In the genomic region with DNA sequence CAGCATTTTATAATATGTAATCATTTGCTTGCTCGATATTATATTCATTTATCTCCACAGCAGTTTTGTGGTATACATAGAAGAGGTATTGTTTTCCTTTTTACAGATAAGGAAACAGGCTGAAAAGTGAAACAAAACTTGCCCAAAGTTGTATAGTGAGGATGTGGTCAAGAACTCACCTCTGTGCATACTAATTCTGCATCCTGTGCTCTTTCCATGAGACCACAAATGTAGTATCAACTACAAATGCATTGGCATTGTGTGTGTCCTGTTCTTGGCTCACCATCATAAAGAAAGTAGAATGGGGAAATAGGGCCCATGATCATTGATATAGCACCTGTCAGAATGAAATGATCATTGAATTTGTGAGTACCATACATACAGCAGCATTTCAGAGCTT, we compare ENCODE assay signal across 9 cellular contexts.
DNase-seq lines count a peak whose midpoint lies in the region; ATAC-seq lines count a peak whose summit lies in the region.
"Had no signal": no experiment of that assay in that cellular context is flagged by ENCODE, and none has a peak within 500 bp of the region (broad histone marks: within the 10 kb centered on the region; RNA-seq: fewer than 3 reads in every experiment).

No MANE protein-coding gene starts in this region.

- peaks cover 20% of the 10 kb centered on the region for H3K4me1 Mint-ChIP-seq in activated naive CD8-positive, alpha-beta T cell treated with anti-CD3 and anti-CD28 coated beads, Interleukin-2, amount 50 U/mL, for 24 hours

- no peak overlapping the region for H3K4me3 Mint-ChIP-seq in activated naive CD8-positive, alpha-beta T cell treated with anti-CD3 and anti-CD28 coated beads, Interleukin-2, amount 50 U/mL, for 24 hours

- peaks cover 2% of the 10 kb centered on the region for H3K36me3 Mint-ChIP-seq in activated naive CD8-positive, alpha-beta T cell treated with anti-CD3 and anti-CD28 coated beads, Interleukin-2, amount 50 U/mL, for 24 hours (ENCODE audit: low read depth)

- DNase-seq in activated naive CD8-positive, alpha-beta T cell treated with anti-CD3 and anti-CD28 coated beads, Interleukin-2, amount 50 U/mL, for 24 hours: no peak
- DNase-seq in NCI-H128 (lab: John Stamatoyannopoulos, UW; ENCODE audit: unreplicated experiment) (no peak), amygdala (lab: John Stamatoyannopoulos, UW) (no peak), NCI-H345 treated with DMSO at 0.1 percent for 48 hours (lab: John Stamatoyannopoulos, UW; ENCODE audit: unreplicated experiment) (no peak), cerebellum (ENCODE audit: low spot score) (no peak)
- DNase-seq: NCI-H526 treated with DMSO at 0.1 percent for 48 hours had no signal

- peak; percentile 97 for ATAC-seq in GM18520 (IDR thresholded peaks at IDR 0.05; ENCODE audit: unreplicated experiment)
- ATAC-seq in GM21381 (IDR thresholded peaks at IDR 0.05; ENCODE audit: unreplicated experiment): peak; percentile 100
- peak; percentile 95 for ATAC-seq in HG03103 (IDR thresholded peaks at IDR 0.05; ENCODE audit: low read depth, unreplicated experiment)
- ATAC-seq in activated naive CD8-positive, alpha-beta T cell treated with anti-CD3 and anti-CD28 coated beads, Interleukin-2, amount 50 U/mL, for 24 hours: peak; percentile 94

- peak overlapping the region; percentile 31 for H3K27ac Mint-ChIP-seq in activated naive CD8-positive, alpha-beta T cell treated with anti-CD3 and anti-CD28 coated beads, Interleukin-2, amount 50 U/mL, for 24 hours

- no peaks in the 10 kb centered on the region for H3K27me3 Mint-ChIP-seq in activated naive CD8-positive, alpha-beta T cell treated with anti-CD3 and anti-CD28 coated beads, Interleukin-2, amount 50 U/mL, for 24 hours

- peaks cover 12% of the 10 kb centered on the region for H3K9me3 Mint-ChIP-seq in activated naive CD8-positive, alpha-beta T cell treated with anti-CD3 and anti-CD28 coated beads, Interleukin-2, amount 50 U/mL, for 24 hours
